In the genomic region with DNA sequence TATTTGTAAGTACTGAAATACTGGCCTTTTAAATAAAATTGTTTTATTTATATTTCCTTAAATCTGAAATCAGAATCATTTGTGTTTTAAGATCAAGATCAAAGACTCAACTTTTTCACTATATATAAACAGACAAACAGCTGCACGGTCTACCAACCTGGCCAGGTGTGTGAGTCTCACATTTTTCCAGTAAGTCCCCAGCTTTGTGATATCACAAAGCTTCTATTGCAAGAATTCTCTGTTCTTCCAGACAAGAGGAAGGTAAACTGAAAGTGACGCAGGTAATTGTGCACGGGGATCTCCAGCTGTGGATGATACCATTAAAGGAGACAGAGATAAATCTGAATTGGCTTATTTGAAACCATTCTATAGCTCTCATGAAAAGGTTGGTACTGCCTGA, we compare ENCODE assay signal across 18 cellular contexts.
"Had no signal": no experiment of that assay in that cellular context is flagged by ENCODE, and none has a peak within 500 bp of the region (broad histone marks: within the 10 kb centered on the region; RNA-seq: fewer than 3 reads in every experiment).

No MANE protein-coding gene starts in this region.

- H3K9me3 Mint-ChIP-seq: activated B cell treated with CpG ODN at 0.5 μM for 24 hours; activated naive CD4-positive, alpha-beta T cell treated with anti-CD3 and anti-CD28 coated beads, Interleukin-2, amount 10 ng/mL, durations not matched to agents 7 days and 5 days; activated T-cell treated with anti-CD3 and anti-CD28 coated beads, Interleukin-2, amount 50 U/mL, for 72 hours; natural killer cell; type B pancreatic cell had no signal

- H3K36me3 ChIP-seq: cardiac muscle cell, prostate gland, spleen, vagina had no signal

- H3K4me3 Mint-ChIP-seq: activated B cell treated with CpG ODN at 0.5 μM for 24 hours; activated naive CD4-positive, alpha-beta T cell treated with anti-CD3 and anti-CD28 coated beads, Interleukin-2, amount 10 ng/mL, durations not matched to agents 7 days and 5 days; activated T-cell treated with anti-CD3 and anti-CD28 coated beads, Interleukin-2, amount 50 U/mL, for 72 hours; natural killer cell; type B pancreatic cell had no signal

- H3K36me3 Mint-ChIP-seq: activated naive CD4-positive, alpha-beta T cell treated with anti-CD3 and anti-CD28 coated beads, Interleukin-2, amount 10 ng/mL, durations not matched to agents 7 days and 5 days; natural killer cell; type B pancreatic cell had no signal

- H3K27me3 ChIP-seq: cardiac muscle cell, foreskin keratinocyte, testis, vagina had no signal

- H3K4me1 ChIP-seq: foreskin keratinocyte, testis had no signal

- H3K9me3 ChIP-seq: prostate gland, spleen, testis, vagina had no signal

- H3K27ac Mint-ChIP-seq: activated B cell treated with CpG ODN at 0.5 μM for 24 hours; activated naive CD4-positive, alpha-beta T cell treated with anti-CD3 and anti-CD28 coated beads, Interleukin-2, amount 10 ng/mL, durations not matched to agents 7 days and 5 days; activated T-cell treated with anti-CD3 and anti-CD28 coated beads, Interleukin-2, amount 50 U/mL, for 72 hours; natural killer cell; type B pancreatic cell had no signal

- DNase-seq: activated B cell treated with CpG ODN at 0.5 μM for 24 hours; activated CD4-positive, alpha-beta T cell treated with anti-CD3 and anti-CD28 coated beads for 4 hours; activated CD4-positive, alpha-beta T cell treated with anti-CD3 and anti-CD28 coated beads, Interleukin-2, amount 50 U/mL, for 48 hours; activated effector memory CD4-positive, alpha-beta T cell treated with anti-CD3 and anti-CD28 coated beads, Interleukin-2, amount 50 U/mL, for 16 hours; activated naive CD4-positive, alpha-beta T cell treated with anti-CD3 and anti-CD28 coated beads, Interleukin-2, amount 10 ng/mL, durations not matched to agents 7 days and 5 days; activated T-cell treated with anti-CD3 and anti-CD28 coated beads, Interleukin-2, amount 50 U/mL, for 72 hours; midbrain; natural killer cell; spleen; stimulated activated CD4-positive, alpha-beta T cell treated with anti-CD3 and anti-CD28 coated beads, Interleukin-4, amount 100 ng/mL, for 1 hour; stimulated activated naive CD4-positive, alpha-beta T cell; T-helper 9 cell; testis had no signal

- H3K27ac ChIP-seq: foreskin keratinocyte, spleen, testis, vagina had no signal

- H3K4me3 ChIP-seq: cardiac muscle cell, prostate gland, spleen, vagina had no signal

- ATAC-seq: activated T-cell treated with anti-CD3 and anti-CD28 coated beads, Interleukin-2, amount 50 U/mL, for 72 hours; natural killer cell had no signal
